Comparison of ENCODE assay signal across 24 cellular contexts in genomic region chr13:98223741-98224140, GRCh38. TPM values are rescaled to one million over a fixed set of nuclear protein-coding genes. Genes with fewer than 3 reads are reported as not detected.
DNase-seq lines count a peak whose midpoint lies in the region; ATAC-seq, FAIRE-seq and TF ChIP-seq lines count a peak whose summit lies in the region.
"Had no signal": no experiment of that assay in that cellular context is flagged by ENCODE, and none has a peak within 500 bp of the region (broad histone marks: within the 10 kb centered on the region; RNA-seq: fewer than 3 reads in every experiment).

No MANE protein-coding gene starts in this region.

- FAIRE-seq in pancreas (lab: Jason Lieb, UNC), result no peak
- FAIRE-seq: D721Med, G401.6, RCC 7860 had no signal

- H3K27ac ChIP-seq in pancreas, result peak overlapping the region; percentile 17 to 78 (median 68)
- H3K27ac ChIP-seq: BLaER1 treated with 17β-estradiol and CSF1 and Interleukin-3, amounts not matched to agents 10 nM and 100 nM; GM23248 had no signal

- no peaks in the 10 kb centered on the region for H3K27me3 ChIP-seq in pancreas
- H3K27me3 ChIP-seq: BLaER1 treated with 17β-estradiol and CSF1 and Interleukin-3, amounts not matched to agents 10 nM and 100 nM had no signal

- peak; percentile 21 for DNase-seq in DMS79 (lab: John Stamatoyannopoulos, UW)
- DNase-seq in LNCaP clone FGC (ENCODE audit: low read depth), result peak; percentile 75
- peak; percentile 39 for DNase-seq in kidney glomerular epithelial cell (lab: John Stamatoyannopoulos, UW)
- no peak for DNase-seq in pancreas
- no peak for DNase-seq in NCI-H2107 treated with DMSO at 0.1 percent for 48 hours (lab: John Stamatoyannopoulos, UW; ENCODE audit: unreplicated experiment)
- no peak for DNase-seq in NCI-H1930 (lab: John Stamatoyannopoulos, UW)
- DNase-seq in stimulated activated CD4-positive, alpha-beta T cell treated with anti-CD3 and anti-CD28 coated beads, Interleukin-2, amount 100 ng/mL, for 48 hours, result no peak
- DNase-seq: CD8-positive, alpha-beta memory T cell; DND-41; GM23248; KBM-7; NCI-H1436; NCI-H2029 treated with DMSO at 0.1 percent for 48 hours; NCI-H446 treated with DMSO at 0.1 percent for 48 hours had no signal

- no peaks in the 10 kb centered on the region for H3K36me3 ChIP-seq in pancreas
- H3K36me3 ChIP-seq: HAP-1 had no signal

- H3K4me3 ChIP-seq in LNCaP clone FGC (ENCODE audit: low read depth, low read length) (no peak overlapping the region), pancreas (no peak overlapping the region)
- H3K4me3 ChIP-seq: BLaER1 treated with 17β-estradiol and CSF1 and Interleukin-3, amounts not matched to agents 10 nM and 100 nM; GM23248; HAP-1 had no signal

- ATAC-seq in pancreas, result peak; percentile 22 to 44 (median 36)
- ATAC-seq in HG03108 (IDR thresholded peaks at IDR 0.05; ENCODE audit: unreplicated experiment), result no peak
- ATAC-seq: Right ventricle myocardium inferior had no signal

- peaks cover 37 to 49% (median 43%) of the 10 kb centered on the region in 3 donors for H3K4me1 ChIP-seq in pancreas
- H3K4me1 ChIP-seq: HAP-1 had no signal

- intact Hi-C loops in pancreas (cut with DNase I), result no loop called here

- TF ChIP-seq CTCF in LNCaP clone FGC (IDR thresholded peaks at IDR 0.05; ENCODE audit: control insufficient read depth, extremely low read depth, insufficient read depth), result no peak
- no peak for TF ChIP-seq CTCF in pancreas (IDR thresholded peaks at IDR 0.05)

- H3K9me3 ChIP-seq in pancreas, result no peaks in the 10 kb centered on the region
- H3K9me3 ChIP-seq: HAP-1 had no signal

RNA-seq across cellular contexts. Expression of gene RNF113B, which starts 46.7 kb away (rescaled TPM):
- not detected for total RNA-seq in pancreas
- polyA plus RNA-seq in pancreas, result not detected
- total RNA-seq: A673; CD8-positive, alpha-beta memory T cell; GM23248; OCI-LY7; Right ventricle myocardium inferior; SK-MEL-5 had no signal
- polyA plus RNA-seq: CD8-positive, alpha-beta memory T cell; GM23248 had no signal

Comparison
In these comparisons a context has a peak if more than half of its experiments do, and no peak if none do; other contexts are left out.
1. DNase-seq: peak in DMS79 (single experiment), LNCaP clone FGC (single experiment) and kidney glomerular epithelial cell (single experiment); none in pancreas (0 of 6), NCI-H2107 treated with DMSO at 0.1 percent for 48 hours (single experiment), NCI-H1930 (0 of 2) and stimulated activated CD4-positive, alpha-beta T cell treated with anti-CD3 and anti-CD28 coated beads, Interleukin-2, amount 100 ng/mL, for 48 hours (0 of 2).